ENCODE assay signal across 16 cellular contexts in genomic region chr1:169584483-169585144, GRCh38. TPM values are rescaled to one million over a fixed set of nuclear protein-coding genes. Genes with fewer than 3 reads are reported as not detected.
DNase-seq lines count a peak whose midpoint lies in the region; ATAC-seq and TF ChIP-seq lines count a peak whose summit lies in the region.
"Had no signal": no experiment of that assay in that cellular context is flagged by ENCODE, and none has a peak within 500 bp of the region (broad histone marks: within the 10 kb centered on the region; RNA-seq: fewer than 3 reads in every experiment).

No MANE protein-coding gene starts in this region.

- no peaks in the 10 kb centered on the region for H3K36me3 ChIP-seq in right atrium auricular region
- H3K36me3 ChIP-seq: gastroesophageal sphincter, left lung had no signal

- no peaks in the 10 kb centered on the region for H3K9me3 ChIP-seq in right atrium auricular region
- H3K9me3 ChIP-seq: gastroesophageal sphincter, left lung had no signal

- no peak for DNase-seq in right atrium auricular region (ENCODE audit: low spot score)
- no peak for DNase-seq in Right ventricle myocardium inferior (ENCODE audit: missing footprints)
- peak; percentile 44 for DNase-seq in T-helper 2 cell treated with Interferon-gamma antibody and Interleukin-4, amounts not matched to agents 5 μg/mL and 100 μg/mL, for 36 hours (ENCODE audit: low spot score)
- peak; percentile 65 for DNase-seq in epithelial cell of esophagus (ENCODE audit: low read depth)
- DNase-seq in stimulated activated effector memory CD8-positive, alpha-beta T cell treated with anti-CD3 and anti-CD28 coated beads, Interleukin-12 subunit alpha, Interleukin-12 subunit beta, amount 100 ng/mL, for 72 hours (ENCODE audit: low spot score in 2 of 2) = no peak
- DNase-seq in NAMALWA (ENCODE audit: low spot score) = no peak
- no peak for DNase-seq in GM19240 (ENCODE audit: insufficient read length, low spot score)
- DNase-seq: dorsolateral prefrontal cortex; left lung; MM.1S; NCI-H2171 treated with DMSO at 0.1 percent for 48 hours; stimulated activated naive CD4-positive, alpha-beta T cell had no signal

- H3K27me3 ChIP-seq in right atrium auricular region = no peaks in the 10 kb centered on the region

- H3K9me3 Mint-ChIP-seq in T-helper 2 cell treated with Interferon-gamma antibody and Interleukin-4, amounts not matched to agents 5 μg/mL and 100 μg/mL, for 36 hours = no peaks in the 10 kb centered on the region
- no peaks in the 10 kb centered on the region for H3K9me3 Mint-ChIP-seq in stimulated activated effector memory CD8-positive, alpha-beta T cell treated with anti-CD3 and anti-CD28 coated beads, Interleukin-12 subunit alpha, Interleukin-12 subunit beta, amount 100 ng/mL, for 72 hours

- peak overlapping the region; percentile 49 for H3K27ac Mint-ChIP-seq in T-helper 2 cell treated with Interferon-gamma antibody and Interleukin-4, amounts not matched to agents 5 μg/mL and 100 μg/mL, for 36 hours
- H3K27ac Mint-ChIP-seq in stimulated activated effector memory CD8-positive, alpha-beta T cell treated with anti-CD3 and anti-CD28 coated beads, Interleukin-12 subunit alpha, Interleukin-12 subunit beta, amount 100 ng/mL, for 72 hours = peak overlapping the region; percentile 56
- H3K27ac Mint-ChIP-seq: B cell had no signal

- intact Hi-C loops in Right ventricle myocardium inferior (cut with DNase I) = no loop called here

- H3K27ac ChIP-seq in right atrium auricular region = peak overlapping the region; percentile 20 to 33
- H3K27ac ChIP-seq: dorsolateral prefrontal cortex, gastroesophageal sphincter had no signal

- H3K27me3 Mint-ChIP-seq in T-helper 2 cell treated with Interferon-gamma antibody and Interleukin-4, amounts not matched to agents 5 μg/mL and 100 μg/mL, for 36 hours (ENCODE audit: low read depth) = no peaks in the 10 kb centered on the region

- H3K4me3 Mint-ChIP-seq in T-helper 2 cell treated with Interferon-gamma antibody and Interleukin-4, amounts not matched to agents 5 μg/mL and 100 μg/mL, for 36 hours = peak overlapping the region; percentile 92
- H3K4me3 Mint-ChIP-seq in stimulated activated effector memory CD8-positive, alpha-beta T cell treated with anti-CD3 and anti-CD28 coated beads, Interleukin-12 subunit alpha, Interleukin-12 subunit beta, amount 100 ng/mL, for 72 hours = peak overlapping the region; percentile 84
- H3K4me3 Mint-ChIP-seq: B cell had no signal

- TF ChIP-seq CTCF in right atrium auricular region (IDR thresholded peaks at IDR 0.05) (no peak), epithelial cell of esophagus (IDR thresholded peaks at IDR 0.05; ENCODE audit: insufficient read depth, low read depth, low read length, missing control alignments) (no peak)

- H3K4me3 ChIP-seq in right atrium auricular region (peak overlapping the region in 1 of 2 donors; percentile 49), epithelial cell of esophagus (ENCODE audit: low read length) (no peak overlapping the region)
- H3K4me3 ChIP-seq: gastroesophageal sphincter had no signal

- peaks cover 0 to 11% of the 10 kb centered on the region in 2 donors for H3K4me1 ChIP-seq in right atrium auricular region

- H3K36me3 Mint-ChIP-seq in T-helper 2 cell treated with Interferon-gamma antibody and Interleukin-4, amounts not matched to agents 5 μg/mL and 100 μg/mL, for 36 hours (ENCODE audit: low read depth) = no peaks in the 10 kb centered on the region
- no peaks in the 10 kb centered on the region for H3K36me3 Mint-ChIP-seq in stimulated activated effector memory CD8-positive, alpha-beta T cell treated with anti-CD3 and anti-CD28 coated beads, Interleukin-12 subunit alpha, Interleukin-12 subunit beta, amount 100 ng/mL, for 72 hours

- peaks cover 44% of the 10 kb centered on the region for H3K4me1 Mint-ChIP-seq in T-helper 2 cell treated with Interferon-gamma antibody and Interleukin-4, amounts not matched to agents 5 μg/mL and 100 μg/mL, for 36 hours (ENCODE audit: low read depth)
- H3K4me1 Mint-ChIP-seq in stimulated activated effector memory CD8-positive, alpha-beta T cell treated with anti-CD3 and anti-CD28 coated beads, Interleukin-12 subunit alpha, Interleukin-12 subunit beta, amount 100 ng/mL, for 72 hours = peaks cover 28% of the 10 kb centered on the region

- ATAC-seq in Right ventricle myocardium inferior = no peak
- peak; percentile 60 for ATAC-seq in stimulated activated effector memory CD8-positive, alpha-beta T cell treated with anti-CD3 and anti-CD28 coated beads, Interleukin-12 subunit alpha, Interleukin-12 subunit beta, amount 100 ng/mL, for 72 hours
- ATAC-seq in GM19023 (IDR thresholded peaks at IDR 0.05; ENCODE audit: unreplicated experiment) = no peak
- ATAC-seq: gastroesophageal sphincter, left lung had no signal

RNA-seq across cellular contexts. Expression of gene F5, which starts 1.7 kb away (rescaled TPM):
- total RNA-seq in right atrium auricular region = 10 to 100 TPM in 1 of 2 donors, 1 to 10 TPM in 1; 4.9 to 55.5 TPM
- 16.6 TPM for total RNA-seq in Right ventricle myocardium inferior

RNA-seq across cellular contexts. Expression of gene SELP, which starts 45.3 kb away (rescaled TPM):
- total RNA-seq in right atrium auricular region = 10 to 100 TPM; 13.7 to 16.7 TPM
- total RNA-seq in Right ventricle myocardium inferior = 7.1 TPM
- total RNA-seq: G401 had no signal

Comparison
In these comparisons a context has a peak if more than half of its experiments do, and no peak if none do; other contexts are left out.
1. DNase-seq: peak in T-helper 2 cell treated with Interferon-gamma antibody and Interleukin-4, amounts not matched to agents 5 μg/mL and 100 μg/mL, for 36 hours (single experiment) and epithelial cell of esophagus (single experiment); none in right atrium auricular region (single experiment), Right ventricle myocardium inferior (single experiment), stimulated activated effector memory CD8-positive, alpha-beta T cell treated with anti-CD3 and anti-CD28 coated beads, Interleukin-12 subunit alpha, Interleukin-12 subunit beta, amount 100 ng/mL, for 72 hours (0 of 2), NAMALWA (single experiment) and GM19240 (single experiment).